28 cellular contexts compared by ENCODE assay signal in genomic region chr14:104472536-104473243, GRCh38.
"Had no signal": no experiment of that assay in that cellular context is flagged by ENCODE, and none has a peak within 500 bp of the region (broad histone marks: within the 10 kb centered on the region; RNA-seq: fewer than 3 reads in every experiment).

No MANE protein-coding gene starts in this region.

- H3K4me3 Mint-ChIP-seq: naive thymus-derived CD4-positive, alpha-beta T cell; natural killer cell; neural progenitor cell; stimulated activated effector memory CD8-positive, alpha-beta T cell treated with anti-CD3 and anti-CD28 coated beads, Interleukin-12 subunit alpha, Interleukin-12 subunit beta, amount 100 ng/mL, for 72 hours; stimulated activated naive B cell treated with anti-CD40 and anti-IgM and Interleukin-4, amounts not matched to agents 10 μg/mL and 1 μg/mL and 100 μg/mL, for 72 hours; stimulated activated naive CD8-positive, alpha-beta T cell treated with anti-CD3 and anti-CD28 coated beads, Interleukin-15, Interleukin-2, amounts not matched to agents 100 ng/mL and 50 ng/mL, for 24 hours; type B pancreatic cell had no signal

- H3K27ac Mint-ChIP-seq: natural killer cell; nephron; neural progenitor cell; progenitor cell of endocrine pancreas; stimulated activated effector memory CD8-positive, alpha-beta T cell treated with anti-CD3 and anti-CD28 coated beads, Interleukin-12 subunit alpha, Interleukin-12 subunit beta, amount 100 ng/mL, for 72 hours; stimulated activated naive B cell treated with anti-CD40 and anti-IgM and Interleukin-4, amounts not matched to agents 10 μg/mL and 1 μg/mL and 100 μg/mL, for 72 hours; stimulated activated naive CD8-positive, alpha-beta T cell treated with anti-CD3 and anti-CD28 coated beads, Interleukin-15, Interleukin-2, amounts not matched to agents 100 ng/mL and 50 ng/mL, for 24 hours; type B pancreatic cell had no signal

- H3K36me3 ChIP-seq: neural progenitor cell, neutrophil, pancreas, right lobe of liver, sigmoid colon, stomach, thoracic aorta, thyroid gland, tibial nerve, upper lobe of right lung, uterus had no signal

- H3K9me3 ChIP-seq: neutrophil, pancreas, psoas muscle, right lobe of liver, sigmoid colon, stomach, thoracic aorta, thyroid gland, tibial nerve, upper lobe of right lung, uterus had no signal

- H2AFZ ChIP-seq: neural progenitor cell had no signal

- H3K4me2 ChIP-seq: neural progenitor cell had no signal

- H3K4me1 Mint-ChIP-seq: natural killer cell, nephron had no signal

- H3K36me3 Mint-ChIP-seq: naive thymus-derived CD4-positive, alpha-beta T cell; natural killer cell; neural progenitor cell; stimulated activated effector memory CD8-positive, alpha-beta T cell treated with anti-CD3 and anti-CD28 coated beads, Interleukin-12 subunit alpha, Interleukin-12 subunit beta, amount 100 ng/mL, for 72 hours; stimulated activated naive B cell treated with anti-CD40 and anti-IgM and Interleukin-4, amounts not matched to agents 10 μg/mL and 1 μg/mL and 100 μg/mL, for 72 hours had no signal

- ATAC-seq: pancreas; psoas muscle; right cardiac atrium; right lobe of liver; stimulated activated effector memory CD8-positive, alpha-beta T cell treated with anti-CD3 and anti-CD28 coated beads, Interleukin-12 subunit alpha, Interleukin-12 subunit beta, amount 100 ng/mL, for 72 hours; stimulated activated naive B cell treated with anti-CD40 and anti-IgM and Interleukin-4, amounts not matched to agents 10 μg/mL and 1 μg/mL and 100 μg/mL, for 72 hours had no signal

- H3K4me3 ChIP-seq: neural progenitor cell, pancreas, psoas muscle, right lobe of liver, sigmoid colon, stomach, thoracic aorta, thyroid gland, tibial nerve, upper lobe of right lung, uterus had no signal

- H3K27me3 ChIP-seq: neural progenitor cell, pancreas, right lobe of liver, thyroid gland, upper lobe of right lung, uterus had no signal

- FAIRE-seq: pancreas, small intestine had no signal

- H3K9ac ChIP-seq: neural progenitor cell had no signal

- H3K4me1 ChIP-seq: neural progenitor cell, pancreas, psoas muscle, right lobe of liver, sigmoid colon, stomach, thyroid gland, tibial nerve, upper lobe of right lung, uterus had no signal

- H3K27ac ChIP-seq: neural progenitor cell, neutrophil, pancreas, psoas muscle, right lobe of liver, sigmoid colon, stomach, thoracic aorta, thyroid gland, tibial nerve, upper lobe of right lung, uterus had no signal

- H3K9me3 Mint-ChIP-seq: naive thymus-derived CD4-positive, alpha-beta T cell; natural killer cell; stimulated activated effector memory CD8-positive, alpha-beta T cell treated with anti-CD3 and anti-CD28 coated beads, Interleukin-12 subunit alpha, Interleukin-12 subunit beta, amount 100 ng/mL, for 72 hours; stimulated activated naive CD8-positive, alpha-beta T cell treated with anti-CD3 and anti-CD28 coated beads, Interleukin-15, Interleukin-2, amounts not matched to agents 100 ng/mL and 50 ng/mL, for 24 hours; type B pancreatic cell had no signal

- DNase-seq: naive thymus-derived CD4-positive, alpha-beta T cell; natural killer cell; nucleus accumbens; psoas muscle; right cardiac atrium; right lobe of liver; sigmoid colon; small intestine; stimulated activated CD4-positive, alpha-beta T cell treated with anti-CD3 and anti-CD28 coated beads, Interleukin-15, amount 100 ng/mL, for 24 hours; stimulated activated CD4-positive, alpha-beta T cell treated with anti-CD3 and anti-CD28 coated beads, Interleukin-2, amount 100 ng/mL, for 24 hours; stimulated activated CD4-positive, alpha-beta T cell treated with anti-CD3 and anti-CD28 coated beads, Interleukin-2, amount 100 ng/mL, for 48 hours; stimulated activated CD4-positive, alpha-beta T cell treated with anti-CD3 and anti-CD28 coated beads, Interleukin-4, amount 100 ng/mL, for 24 hours; stimulated activated naive B cell treated with anti-CD40 and anti-IgM and Interleukin-4, amounts not matched to agents 10 μg/mL and 1 μg/mL and 100 μg/mL, for 72 hours; stimulated activated naive CD4-positive, alpha-beta T cell treated with Interleukin-2 at 50 U/mL for 16 hours; stomach; thyroid gland; upper lobe of right lung; uterus had no signal
